8 cellular contexts compared by ENCODE assay signal in genomic region chr7:142626420-142627035, GRCh38.
DNase-seq lines count a peak whose midpoint lies in the region; ATAC-seq and TF ChIP-seq lines count a peak whose summit lies in the region.

No MANE protein-coding gene starts in this region.

- no peaks in the 10 kb centered on the region for H3K79me2 ChIP-seq in SU-DHL-6 (ENCODE audit: insufficient read depth, low read length)

- TF ChIP-seq CTCF in CD14-positive monocyte (IDR thresholded peaks at IDR 0.05) (peak; percentile 82), SU-DHL-6 (IDR thresholded peaks at IDR 0.05; ENCODE audit: insufficient read depth, low read length, poor library complexity, severe bottlenecking) (peak; percentile 66)

- H2AFZ ChIP-seq in SU-DHL-6 (ENCODE audit: low read depth, low read length, severe bottlenecking), result no peak overlapping the region

- H3K27ac ChIP-seq in SU-DHL-6 (ENCODE audit: low read depth, low read length), result no peak overlapping the region

- peak overlapping the region in 1 of 7 donors; percentile 66 for H3K27ac Mint-ChIP-seq in CD14-positive monocyte
- peak overlapping the region; percentile 73 for H3K27ac Mint-ChIP-seq in activated naive CD8-positive, alpha-beta T cell treated with anti-CD3 and anti-CD28 coated beads for 36 hours

- no peaks in the 10 kb centered on the region for H3K36me3 ChIP-seq in SU-DHL-6 (ENCODE audit: low read length)

- H3K4me3 Mint-ChIP-seq in CD14-positive monocyte, result peak overlapping the region; percentile 45 to 82
- peak overlapping the region; percentile 63 for H3K4me3 Mint-ChIP-seq in activated naive CD8-positive, alpha-beta T cell treated with anti-CD3 and anti-CD28 coated beads for 36 hours

- H3K9me3 Mint-ChIP-seq in CD14-positive monocyte, result peaks cover 0 to 3% (median 0%) of the 10 kb centered on the region in 7 donors
- H3K9me3 Mint-ChIP-seq in activated naive CD8-positive, alpha-beta T cell treated with anti-CD3 and anti-CD28 coated beads for 36 hours, result no peaks in the 10 kb centered on the region

- DNase-seq in CD14-positive monocyte (ENCODE audit: low spot score) (peak; percentile 63), iPS-NIHi7 (ENCODE audit: extremely low spot score) (peak; percentile 67), NOMO-1 (lab: John Stamatoyannopoulos, UW; ENCODE audit: unreplicated experiment in 2 of 2) (no peak)
- DNase-seq in activated naive CD8-positive, alpha-beta T cell treated with anti-CD3 and anti-CD28 coated beads for 36 hours, result peak; percentile 57
- peak; percentile 58 to 60 for DNase-seq in stimulated activated CD4-positive, alpha-beta T cell treated with anti-CD3 and anti-CD28 coated beads, Interleukin-4, amount 100 ng/mL, for 4 hours

- H3K9me2 ChIP-seq in SU-DHL-6 (replicated peaks; ENCODE audit: insufficient read depth, low read length), result no peaks in the 10 kb centered on the region

- H3K27me3 ChIP-seq in SU-DHL-6 (ENCODE audit: low read length), result no peaks in the 10 kb centered on the region

- H3K9ac ChIP-seq in SU-DHL-6 (ENCODE audit: low read length), result no peak overlapping the region

- no peaks in the 10 kb centered on the region for H3F3A ChIP-seq in SU-DHL-6 (ENCODE audit: insufficient read depth)

- H3K9me3 ChIP-seq in SU-DHL-6 (ENCODE audit: insufficient read depth, low read length), result no peaks in the 10 kb centered on the region

- H3K4me2 ChIP-seq in SU-DHL-6 (ENCODE audit: low read depth, low read length, poor library complexity, severe bottlenecking), result no peak overlapping the region

- H3K4me3 ChIP-seq in SU-DHL-6 (ENCODE audit: insufficient read depth, low read length, poor library complexity, severe bottlenecking), result no peak overlapping the region

- intact Hi-C loops in CD14-positive monocyte (cut with micrococcal nuclease), result loop anchor here in 1 of 2 donors (5.0 kb wide), 1 partner anchor 186 kb away; no protein-coding TSS in a partner anchor

- peaks cover 2 to 9% (median 6%) of the 10 kb centered on the region in 3 donors for H3K27me3 Mint-ChIP-seq in CD14-positive monocyte (ENCODE audit: low read depth in 3 of 3)
- peaks cover 3% of the 10 kb centered on the region for H3K27me3 Mint-ChIP-seq in activated naive CD8-positive, alpha-beta T cell treated with anti-CD3 and anti-CD28 coated beads for 36 hours

- H3K4me1 Mint-ChIP-seq in CD14-positive monocyte, result peaks cover 10% of the 10 kb centered on the region
- H3K4me1 Mint-ChIP-seq in activated naive CD8-positive, alpha-beta T cell treated with anti-CD3 and anti-CD28 coated beads for 36 hours, result no peaks in the 10 kb centered on the region

- H4K20me1 ChIP-seq in SU-DHL-6 (ENCODE audit: low read depth, low read length), result no peaks in the 10 kb centered on the region

- no peaks in the 10 kb centered on the region for H3K36me3 Mint-ChIP-seq in CD14-positive monocyte
- H3K36me3 Mint-ChIP-seq in activated naive CD8-positive, alpha-beta T cell treated with anti-CD3 and anti-CD28 coated beads for 36 hours, result no peaks in the 10 kb centered on the region

- ATAC-seq in GM19023 (IDR thresholded peaks at IDR 0.05; ENCODE audit: unreplicated experiment) (peak; percentile 85), HG03378 (IDR thresholded peaks at IDR 0.05; ENCODE audit: unreplicated experiment) (peak; percentile 77)

Comparison
In these comparisons a context has a peak if more than half of its experiments do, and no peak if none do; other contexts are left out.
1. DNase-seq: peak in CD14-positive monocyte (single experiment), activated naive CD8-positive, alpha-beta T cell treated with anti-CD3 and anti-CD28 coated beads for 36 hours (single experiment), iPS-NIHi7 (single experiment) and stimulated activated CD4-positive, alpha-beta T cell treated with anti-CD3 and anti-CD28 coated beads, Interleukin-4, amount 100 ng/mL, for 4 hours (2 of 2); none in NOMO-1 (0 of 2).